In genomic region chr15:25456196-25456595, GRCh38 we compare ENCODE assay signal across 2 cellular contexts.
TF ChIP-seq lines count a peak whose summit lies in the region.

No MANE protein-coding gene starts in this region.

TF ChIP-seq in SK-N-SH, 30 proteins besides CTCF, POLR2A, EP300 and RAD21 (continued from another document):
- TF ChIP-seq SIN3A (IDR thresholded peaks at IDR 0.05; ENCODE audit: borderline replicate concordance, low read depth, low read length) (no peak), TCF12 (IDR thresholded peaks at IDR 0.05) (no peak), IRF3 (IDR thresholded peaks at IDR 0.05; ENCODE audit: low read depth, low read length) (no peak), TEAD4 (IDR thresholded peaks at IDR 0.05; ENCODE audit: borderline replicate concordance, insufficient read depth) (no peak), USF2 (IDR thresholded peaks at IDR 0.05; ENCODE audit: borderline replicate concordance, low read depth, low read length) (no peak), REST (IDR thresholded peaks at IDR 0.05; ENCODE audit: low read depth, low read length) (no peak), GATA2 (CRISPR knock-in tag; IDR thresholded peaks at IDR 0.05) (no peak), USF1 (IDR thresholded peaks at IDR 0.05; ENCODE audit: borderline replicate concordance, low read depth) (no peak), YY1 (IDR thresholded peaks at IDR 0.05; ENCODE audit: low read depth) (no peak), RCOR1 (IDR thresholded peaks at IDR 0.05; ENCODE audit: low read length) (no peak), PBX3 (IDR thresholded peaks at IDR 0.05) (no peak)

TF ChIP-seq in SK-N-SH treated with all-trans-retinoic acid at 6 μM for 48 hours, 23 proteins besides CTCF, POLR2A, EP300 and RAD21 (continued from another document):
- TF ChIP-seq CSRNP3 (CRISPR knock-in tag; IDR thresholded peaks at IDR 0.05) (no peak), TSHZ2 (CRISPR knock-in tag; IDR thresholded peaks at IDR 0.05) (no peak), ZFP3 (CRISPR knock-in tag; IDR thresholded peaks at IDR 0.05) (no peak), ZFP30 (CRISPR knock-in tag; IDR thresholded peaks at IDR 0.05) (no peak), ZNF8 (CRISPR knock-in tag; IDR thresholded peaks at IDR 0.05) (no peak), ESRRG (CRISPR knock-in tag; IDR thresholded peaks at IDR 0.05) (no peak), ZC3H10 (CRISPR knock-in tag; IDR thresholded peaks at IDR 0.05) (no peak), TCF4 (CRISPR knock-in tag; IDR thresholded peaks at IDR 0.05; ENCODE audit: borderline replicate concordance) (no peak), ISL1 (CRISPR knock-in tag; IDR thresholded peaks at IDR 0.05) (no peak)
